Comparison of ENCODE assay signal across 21 cellular contexts in genomic region chr18:662197-662596, GRCh38. TPM values are rescaled to one million over a fixed set of nuclear protein-coding genes. Genes with fewer than 3 reads are reported as not detected.
DNase-seq lines count a peak whose midpoint lies in the region; ATAC-seq, FAIRE-seq and TF ChIP-seq lines count a peak whose summit lies in the region.
"Had no signal": no experiment of that assay in that cellular context is flagged by ENCODE, and none has a peak within 500 bp of the region (broad histone marks: within the 10 kb centered on the region; RNA-seq: fewer than 3 reads in every experiment).

No MANE protein-coding gene starts in this region.

- peaks cover 59% of the 10 kb centered on the region for H3K36me3 Mint-ChIP-seq in activated CD4-positive, alpha-beta T cell treated with anti-CD3 and anti-CD28 coated beads, Interleukin-2, amount 10 ng/mL, durations not matched to agents 24 days and 14 days (ENCODE audit: low read depth)
- H3K36me3 Mint-ChIP-seq in activated CD4-positive, alpha-beta T cell treated with anti-CD3 and anti-CD28 coated beads, Interleukin-2, amount 10 ng/mL, durations not matched to agents 7 days and 5 days (ENCODE audit: low read depth), result peaks cover 61% of the 10 kb centered on the region
- peaks cover 61% of the 10 kb centered on the region for H3K36me3 Mint-ChIP-seq in neural crest cell (ENCODE audit: low read depth)
- H3K36me3 Mint-ChIP-seq: CD4-positive, alpha-beta memory T cell had no signal

- CTCF ChIA-PET in activated CD4-positive, alpha-beta T cell treated with anti-CD3 and anti-CD28 coated beads, Interleukin-2, amount 10 ng/mL, durations not matched to agents 7 days and 5 days (lab: Charles Lee), result no interaction called here
- CTCF ChIA-PET in HEK293 (lab: Yijun Ruan, JAX), result interaction anchor here (0.6 kb wide), 1 partner anchor 519 kb away, joined by 3 read pairs; no protein-coding TSS in a partner anchor
- CTCF ChIA-PET in K562 (lab: Yijun Ruan, JAX; ENCODE audit: low intra/inter-chr PET ratio), result no interaction called here

- peaks cover 33% of the 10 kb centered on the region for H3K4me1 Mint-ChIP-seq in activated CD4-positive, alpha-beta T cell treated with anti-CD3 and anti-CD28 coated beads, Interleukin-2, amount 10 ng/mL, durations not matched to agents 24 days and 14 days
- peaks cover 46% of the 10 kb centered on the region for H3K4me1 Mint-ChIP-seq in activated CD4-positive, alpha-beta T cell treated with anti-CD3 and anti-CD28 coated beads, Interleukin-2, amount 10 ng/mL, durations not matched to agents 7 days and 5 days
- H3K4me1 Mint-ChIP-seq in neural crest cell, result peaks cover 21% of the 10 kb centered on the region

- H3K36me3 ChIP-seq in HEK293 (ENCODE audit: control insufficient read depth in 2 of 2, insufficient read depth in 1 of 2, low read length in 2 of 2) (peaks cover 30 to 49% of the 10 kb centered on the region in 2 experiments), K562 (ENCODE audit: control insufficient read depth, insufficient read depth, low read length) (peaks cover 45% of the 10 kb centered on the region)

- peak; percentile 37 for DNase-seq in activated CD4-positive, alpha-beta T cell treated with anti-CD3 and anti-CD28 coated beads, Interleukin-2, amount 10 ng/mL, durations not matched to agents 24 days and 14 days
- no peak for DNase-seq in activated CD4-positive, alpha-beta T cell treated with anti-CD3 and anti-CD28 coated beads, Interleukin-2, amount 10 ng/mL, durations not matched to agents 7 days and 5 days
- DNase-seq in K562 (ENCODE audit: extremely low read depth in 1 of 4, low spot score in 3 of 4), result peak; percentile 26 to 43 (median 33)
- no peak for DNase-seq in neural crest cell (ENCODE audit: low read depth, low spot score)
- no peak for DNase-seq in ureter (ENCODE audit: low spot score)
- no peak for DNase-seq in inferior parietal cortex (ENCODE audit: extremely low spot score)
- DNase-seq: AML-193; BE2C; C1 segment of cervical spinal cord; Caco-2; CD4-positive, alpha-beta memory T cell; DMS79; GF-D8; GOT3 had no signal

- TF ChIP-seq POLR2A in K562 (conservative IDR thresholded peaks at IDR 0.05), result no peak

- peaks cover 10% of the 10 kb centered on the region for H3K9me3 Mint-ChIP-seq in activated CD4-positive, alpha-beta T cell treated with anti-CD3 and anti-CD28 coated beads, Interleukin-2, amount 10 ng/mL, durations not matched to agents 24 days and 14 days
- H3K9me3 Mint-ChIP-seq in activated CD4-positive, alpha-beta T cell treated with anti-CD3 and anti-CD28 coated beads, Interleukin-2, amount 10 ng/mL, durations not matched to agents 7 days and 5 days, result peaks cover 16% of the 10 kb centered on the region
- H3K9me3 Mint-ChIP-seq in neural crest cell, result peaks cover 10% of the 10 kb centered on the region

- ATAC-seq in K562 (no peak), HG03135 (IDR thresholded peaks at IDR 0.05; ENCODE audit: unreplicated experiment) (no peak)

- H3K9me3 ChIP-seq in HEK293 (ENCODE audit: control insufficient read depth, insufficient read depth, low read depth, low read length) (no peaks in the 10 kb centered on the region), K562 (replicated peaks; ENCODE audit: control insufficient read depth, insufficient read depth, low read depth, low read length) (peaks cover 10% of the 10 kb centered on the region; the same call in 1 of the 2 replicates)
- H3K9me3 ChIP-seq: BE2C had no signal

- no peaks in the 10 kb centered on the region for H3K27me3 ChIP-seq in K562 (ENCODE audit: control insufficient read depth in 2 of 2, insufficient read depth in 2 of 2, low read length in 2 of 2)
- H3K27me3 ChIP-seq: BE2C had no signal

- TF ChIP-seq CTCF in HEK293 (tag by site-specific recombination; IDR thresholded peaks at IDR 0.05), result no peak
- no peak for TF ChIP-seq CTCF in K562 (IDR thresholded peaks at IDR 0.05 in 2 of 3, conservative IDR thresholded peaks at IDR 0.05 in 1 of 3; ENCODE audit: insufficient read depth in 2 of 3, low read depth in 1 of 3, low read length in 3 of 3)
- TF ChIP-seq CTCF in neural crest cell (conservative IDR thresholded peaks at IDR 0.05), result no peak

- POLR2A ChIA-PET in activated CD4-positive, alpha-beta T cell treated with anti-CD3 and anti-CD28 coated beads, Interleukin-2, amount 10 ng/mL, durations not matched to agents 7 days and 5 days (lab: Charles Lee), result no interaction called here
- POLR2A ChIA-PET in HEK293 (lab: Yijun Ruan, JAX), result interaction anchor here (0.6 kb wide), 1 partner anchor 31 kb away, joined by 3 read pairs; no protein-coding TSS in a partner anchor
- POLR2A ChIA-PET in K562 (lab: Yijun Ruan, JAX), result no interaction called here

- H3K27ac Mint-ChIP-seq in activated CD4-positive, alpha-beta T cell treated with anti-CD3 and anti-CD28 coated beads, Interleukin-2, amount 10 ng/mL, durations not matched to agents 24 days and 14 days, result no peak overlapping the region
- H3K27ac Mint-ChIP-seq in activated CD4-positive, alpha-beta T cell treated with anti-CD3 and anti-CD28 coated beads, Interleukin-2, amount 10 ng/mL, durations not matched to agents 7 days and 5 days, result no peak overlapping the region
- no peak overlapping the region for H3K27ac Mint-ChIP-seq in neural crest cell (ENCODE audit: unreplicated experiment)
- H3K27ac Mint-ChIP-seq: CD4-positive, alpha-beta memory T cell had no signal

- no peak overlapping the region for H2AFZ ChIP-seq in K562 (ENCODE audit: low read depth, low read length)

- 62% methylated on average over 4 of the region's 4 CpGs for WGBS in K562 (ENCODE audit: insufficient coverage, low coverage, missing lambda C conversion rate)

- no peak for FAIRE-seq in K562 (lab: Jason Lieb, UNC)
- FAIRE-seq: A204.1, GM12892, H54 had no signal

- H3K4me3 ChIP-seq in HEK293 (ENCODE audit: low read depth, low read length) (no peak overlapping the region), K562 (no peak overlapping the region)
- H3K4me3 ChIP-seq: HAP-1 had no signal

- TF ChIP-seq RAD21 in K562 (CRISPR knock-in tag; conservative IDR thresholded peaks at IDR 0.05 in 1 of 2, IDR thresholded peaks at IDR 0.05 in 1 of 2), result no peak

- no peak overlapping the region for H3K9ac ChIP-seq in K562 (ENCODE audit: insufficient read depth in 1 of 2, low read depth in 2 of 2, low read length in 2 of 2)

- no peaks in the 10 kb centered on the region for H3K27me3 Mint-ChIP-seq in activated CD4-positive, alpha-beta T cell treated with anti-CD3 and anti-CD28 coated beads, Interleukin-2, amount 10 ng/mL, durations not matched to agents 24 days and 14 days
- H3K27me3 Mint-ChIP-seq in activated CD4-positive, alpha-beta T cell treated with anti-CD3 and anti-CD28 coated beads, Interleukin-2, amount 10 ng/mL, durations not matched to agents 7 days and 5 days, result no peaks in the 10 kb centered on the region
- H3K27me3 Mint-ChIP-seq in neural crest cell (ENCODE audit: low read depth), result no peaks in the 10 kb centered on the region

- peak; percentile 18; the same call in 1 of the 2 replicates for TF ChIP-seq EP300 in K562 (IDR thresholded peaks at IDR 0.05; ENCODE audit: low read length)

- in situ Hi-C loops in K562 (cut with MboI), result no loop called here

- H3K4me1 ChIP-seq in HEK293 (ENCODE audit: control insufficient read depth, insufficient read depth, low read length), result no peaks in the 10 kb centered on the region
- peaks cover 8 to 21% of the 10 kb centered on the region in 2 experiments; a peak in 4 of 5 replicates for H3K4me1 ChIP-seq in K562 (replicated peaks in 1 of 2; ENCODE audit: control insufficient read depth in 2 of 2, insufficient read depth in 2 of 2, low read length in 2 of 2)
- H3K4me1 ChIP-seq: BE2C, Caco-2 had no signal

- H3K79me2 ChIP-seq in K562 (ENCODE audit: control insufficient read depth, insufficient read depth, low read length), result peaks cover 70% of the 10 kb centered on the region

- H3K27ac ChIP-seq in HEK293 (ENCODE audit: extremely low read depth, low read depth, low read length) (no peak overlapping the region), K562 (ENCODE audit: extremely low read depth, low read depth, low read length) (no peak overlapping the region)
- H3K27ac ChIP-seq: 22Rv1 had no signal

- H4K20me1 ChIP-seq in K562 (replicated peaks; ENCODE audit: control insufficient read depth, insufficient read depth, low read length), result peaks cover 9% of the 10 kb centered on the region; the same call in 1 of the 2 replicates

- H3K4me3 Mint-ChIP-seq in activated CD4-positive, alpha-beta T cell treated with anti-CD3 and anti-CD28 coated beads, Interleukin-2, amount 10 ng/mL, durations not matched to agents 24 days and 14 days, result no peak overlapping the region
- no peak overlapping the region for H3K4me3 Mint-ChIP-seq in activated CD4-positive, alpha-beta T cell treated with anti-CD3 and anti-CD28 coated beads, Interleukin-2, amount 10 ng/mL, durations not matched to agents 7 days and 5 days
- peak overlapping the region; percentile 56 for H3K4me3 Mint-ChIP-seq in neural crest cell
- H3K4me3 Mint-ChIP-seq: CD4-positive, alpha-beta memory T cell had no signal

- no peaks in the 10 kb centered on the region for H3K9me1 ChIP-seq in K562 (ENCODE audit: control insufficient read depth, insufficient read depth, low read length)

- no peak overlapping the region for H3K4me2 ChIP-seq in K562 (ENCODE audit: insufficient read depth, low read length)

- no TSS peak for BruUV-seq in K562 (replicated peaks; lab: Mats Ljungman, UMichigan)

- intact Hi-C loops in activated CD4-positive, alpha-beta T cell treated with anti-CD3 and anti-CD28 coated beads, Interleukin-2, amount 10 ng/mL, durations not matched to agents 24 days and 14 days (cut with micrococcal nuclease), result no loop called here
- intact Hi-C loops in K562 (cut with micrococcal nuclease), result no loop called here

RNA-seq across cellular contexts. Expression of gene TYMS, which starts 4.7 kb away (rescaled TPM):
- 269 and 276 TPM in 2 replicates for total RNA-seq in activated CD4-positive, alpha-beta T cell treated with anti-CD3 and anti-CD28 coated beads, Interleukin-2, amount 10 ng/mL, durations not matched to agents 24 days and 14 days
- total RNA-seq in activated CD4-positive, alpha-beta T cell treated with anti-CD3 and anti-CD28 coated beads, Interleukin-2, amount 10 ng/mL, durations not matched to agents 7 days and 5 days, result 100 to 1,000 TPM; 421 to 478 TPM
- 56.4 and 67.1 TPM in 2 replicates for total RNA-seq in K562 (2011; cell fraction: chromatin; rRNA removed; ENCODE audit: low replicate concordance)
- 67.0 and 72.2 TPM in 2 replicates for total RNA-seq in K562 (2011; cell fraction: nucleolus; rRNA removed)
- total RNA-seq in K562 (2011; cell fraction: nucleoplasm; rRNA removed), result 71.0 and 81.6 TPM in 2 replicates
- total RNA-seq in K562 (2014; rRNA removed), result 137 and 138 TPM in 2 replicates
- 69.1 and 72.4 TPM in 2 replicates for total RNA-seq in K562 (2014; rRNA removed; fragmentation: Illumina TruSeq; extraction: Trizol)
- 83.4 and 88.8 TPM in 2 replicates for total RNA-seq in K562 (2015; rRNA removed; fragmentation: Illumina TruSeq; extraction: Trizol)
- total RNA-seq in K562 (2021), result 292 and 305 TPM in 2 replicates
- 276 and 390 TPM in 2 replicates for polyA plus RNA-seq in K562 (2011; rRNA removed)
- 377 and 398 TPM in 2 replicates for polyA plus RNA-seq in K562 (2011; cell fraction: cytosol; rRNA removed)
- polyA plus RNA-seq in K562 (2011; cell fraction: nucleus; rRNA removed), result 188 and 221 TPM in 2 replicates
- 259 and 356 TPM in 2 replicates for polyA plus RNA-seq in K562 (2012)
- 381 and 409 TPM in 2 replicates for polyA plus RNA-seq in K562 (2014; fragmentation: Illumina TruSeq; extraction: Trizol)
- polyA plus RNA-seq in K562 (2014; fragmentation: Nextera tagmentation; extraction: Ambion mirVana), result 100 to 1,000 TPM; 168 to 175 TPM
- 302 and 311 TPM in 2 replicates for polyA plus RNA-seq in K562 (2014; rRNA removed)
- 346 and 403 TPM in 2 replicates for polyA minus RNA-seq in K562 (2011; rRNA and poly(A)+ RNA removed)
- 213 and 291 TPM in 2 replicates for polyA minus RNA-seq in K562 (2011; cell fraction: cytosol; rRNA and poly(A)+ RNA removed)
- 40.8 and 82.9 TPM in 2 replicates for polyA minus RNA-seq in K562 (2011; cell fraction: nucleus; rRNA and poly(A)+ RNA removed)
- 264 and 268 TPM in 2 replicates for total RNA-seq in neural crest cell
- total RNA-seq in ureter, result 5.1 TPM
- total RNA-seq: CD4-positive, alpha-beta memory T cell had no signal

RNA-seq across cellular contexts. Expression of gene ENOSF1, which starts 50.2 kb away (rescaled TPM):
- total RNA-seq in activated CD4-positive, alpha-beta T cell treated with anti-CD3 and anti-CD28 coated beads, Interleukin-2, amount 10 ng/mL, durations not matched to agents 24 days and 14 days, result 85.2 and 91.8 TPM in 2 replicates
- 10 to 100 TPM; 67.2 to 70.3 TPM for total RNA-seq in activated CD4-positive, alpha-beta T cell treated with anti-CD3 and anti-CD28 coated beads, Interleukin-2, amount 10 ng/mL, durations not matched to agents 7 days and 5 days
- total RNA-seq in K562 (2011; cell fraction: chromatin; rRNA removed; ENCODE audit: low replicate concordance), result 450 and 471 TPM in 2 replicates
- 248 and 273 TPM in 2 replicates for total RNA-seq in K562 (2011; cell fraction: nucleolus; rRNA removed)
- 343 and 442 TPM in 2 replicates for total RNA-seq in K562 (2011; cell fraction: nucleoplasm; rRNA removed)
- 36.0 and 42.2 TPM in 2 replicates for total RNA-seq in K562 (2014; rRNA removed)
- 48.0 and 49.8 TPM in 2 replicates for total RNA-seq in K562 (2014; rRNA removed; fragmentation: Illumina TruSeq; extraction: Trizol)
- 40.5 and 44.5 TPM in 2 replicates for total RNA-seq in K562 (2015; rRNA removed; fragmentation: Illumina TruSeq; extraction: Trizol)
- 60.0 and 66.4 TPM in 2 replicates for total RNA-seq in K562 (2021)
- 46.5 and 50.9 TPM in 2 replicates for polyA plus RNA-seq in K562 (2011; rRNA removed)
- 18.7 and 22.2 TPM in 2 replicates for polyA plus RNA-seq in K562 (2011; cell fraction: cytosol; rRNA removed)
- 202 and 262 TPM in 2 replicates for polyA plus RNA-seq in K562 (2011; cell fraction: nucleus; rRNA removed)
- 37.6 and 66.2 TPM in 2 replicates for polyA plus RNA-seq in K562 (2012)
- 49.4 and 57.3 TPM in 2 replicates for polyA plus RNA-seq in K562 (2014; fragmentation: Illumina TruSeq; extraction: Trizol)
- 10 to 100 TPM; 15.5 to 20.0 TPM for polyA plus RNA-seq in K562 (2014; fragmentation: Nextera tagmentation; extraction: Ambion mirVana)
- 54.0 and 60.1 TPM in 2 replicates for polyA plus RNA-seq in K562 (2014; rRNA removed)
- polyA minus RNA-seq in K562 (2011; rRNA and poly(A)+ RNA removed), result 74.8 and 77.4 TPM in 2 replicates
- polyA minus RNA-seq in K562 (2011; cell fraction: cytosol; rRNA and poly(A)+ RNA removed), result 26.4 and 36.0 TPM in 2 replicates
- polyA minus RNA-seq in K562 (2011; cell fraction: nucleus; rRNA and poly(A)+ RNA removed), result 100 and 101 TPM in 2 replicates
- total RNA-seq in neural crest cell, result 78.6 and 83.3 TPM in 2 replicates
- 221 TPM for total RNA-seq in ureter

Comparison
In these comparisons a context has a peak if more than half of its experiments do, and no peak if none do; other contexts are left out.
1. DNase-seq: peak in activated CD4-positive, alpha-beta T cell treated with anti-CD3 and anti-CD28 coated beads, Interleukin-2, amount 10 ng/mL, durations not matched to agents 24 days and 14 days (single experiment) and K562 (4 of 4); none in activated CD4-positive, alpha-beta T cell treated with anti-CD3 and anti-CD28 coated beads, Interleukin-2, amount 10 ng/mL, durations not matched to agents 7 days and 5 days (single experiment), neural crest cell (single experiment), ureter (single experiment) and inferior parietal cortex (single experiment).